Comparison of ENCODE assay signal across 9 cellular contexts in genomic region chr14:93186461-93186860, GRCh38. TPM values are rescaled to one million over a fixed set of nuclear protein-coding genes. Genes with fewer than 3 reads are reported as not detected.
A peak's percentile ranks its signal among the peaks of the same experiment; 100 is the strongest.
DNase-seq lines count a peak whose midpoint lies in the region; ATAC-seq, FAIRE-seq and TF ChIP-seq lines count a peak whose summit lies in the region.
"Had no signal": no experiment of that assay in that cellular context is flagged by ENCODE, and none has a peak within 500 bp of the region (broad histone marks: within the 10 kb centered on the region; RNA-seq: fewer than 3 reads in every experiment).

No MANE protein-coding gene starts in this region.

- H3K27me3 Mint-ChIP-seq in Calu3 (ENCODE audit: unreplicated experiment) = no peaks in the 10 kb centered on the region
- no peaks in the 10 kb centered on the region for H3K27me3 Mint-ChIP-seq in nephron (ENCODE audit: low read depth)

- ATAC-seq in GM12878 (no peak), GM21390 (IDR thresholded peaks at IDR 0.05; ENCODE audit: unreplicated experiment) (no peak), aorta (ENCODE audit: low FRiP score) (no peak)

- peaks cover 16% of the 10 kb centered on the region for H3K4me1 Mint-ChIP-seq in Calu3 (ENCODE audit: low read depth, unreplicated experiment)
- peaks cover 19% of the 10 kb centered on the region for H3K4me1 Mint-ChIP-seq in nephron

- peaks cover 20% of the 10 kb centered on the region for H4K20me1 ChIP-seq in Loucy (ENCODE audit: insufficient read depth, low read length, poor library complexity, severe bottlenecking)
- H4K20me1 ChIP-seq in GM12878 (ENCODE audit: control insufficient read depth, insufficient read depth) = no peaks in the 10 kb centered on the region

- no peak for DNase-seq in Calu3
- no peak for DNase-seq in GM12878 (ENCODE audit: low read depth, low spot score)
- no peak for DNase-seq in SHP77 (lab: John Stamatoyannopoulos, UW)
- DNase-seq in HAP-1 (ENCODE audit: low spot score in 2 of 2) = no peak
- no peak for DNase-seq in aorta
- DNase-seq: cortex of kidney had no signal

- POLR2A ChIA-PET in GM12878 (lab: Charles Lee) = interaction anchor here (0.7 to 1.7 kb wide), 7 partner anchors 9 to 73 kb away, joined by 3 to 9 read pairs (median 4); partner anchors contain the start of gene GON7

- in situ Hi-C loops in GM12878 (cut with MboI) (no loop called here), HAP-1 (cut with MboI; ENCODE audit: low sequenced_read_pairs) (no loop called here)

- BruUV-seq in Calu3 (replicated peaks; lab: Mats Ljungman, UMichigan) (TSS peak; percentile 55), GM12878 (replicated peaks; lab: Mats Ljungman, UMichigan) (TSS peak; percentile 77)

- TF ChIP-seq CTCF in Calu3 (IDR thresholded peaks at IDR 0.05; ENCODE audit: unreplicated experiment) (no peak), Loucy (conservative IDR thresholded peaks at IDR 0.05; ENCODE audit: low read length) (no peak), GM12878 (IDR thresholded peaks at IDR 0.05 in 2 of 3, conservative IDR thresholded peaks at IDR 0.05 in 1 of 3; ENCODE audit: control insufficient read depth in 2 of 3, extremely low read depth in 1 of 3, insufficient read depth in 1 of 3, low read depth in 3 of 3, low read length in 3 of 3) (no peak), nephron (IDR thresholded peaks at IDR 0.05; ENCODE audit: unreplicated experiment in 3 of 3) (no peak)

- SMC1A ChIA-PET in GM12878 (lab: Charles Lee; ENCODE audit: uncharacterized antibody, unreplicated experiment) = interaction anchor here (0.9 to 2.1 kb wide), 8 partner anchors 9 to 221 kb away, joined by 3 to 16 read pairs (median 4); partner anchors contain the start of genes GON7 and UBR7

- H3K79me2 ChIP-seq in Loucy (ENCODE audit: insufficient read depth, low read length) (peaks cover 37% of the 10 kb centered on the region), GM12878 (ENCODE audit: control insufficient read depth, insufficient read depth, low read length) (peaks cover 29% of the 10 kb centered on the region)

- H3K4me1 ChIP-seq in Loucy (ENCODE audit: insufficient read depth, low read length, poor library complexity, severe bottlenecking) (peaks cover 24% of the 10 kb centered on the region), GM12878 (ENCODE audit: control insufficient read depth, insufficient read depth, low read length) (peaks cover 9% of the 10 kb centered on the region), HAP-1 (peaks cover 13% of the 10 kb centered on the region), aorta (ENCODE audit: control insufficient read depth in 1 of 2, insufficient read depth in 2 of 2, low read length in 2 of 2) (peaks cover 0 to 2% of the 10 kb centered on the region in 2 donors)

- CTCF ChIA-PET in Calu3 (lab: Charles Lee) = no interaction called here
- CTCF ChIA-PET in GM12878 (lab: Yijun Ruan, JAX) = interaction anchor here (0.6 to 5.3 kb wide), 12 partner anchors 10 to 1291 kb away, joined by 3 to 48 read pairs (median 4); partner anchors contain the start of genes GON7 and UBR7

- H2AFZ ChIP-seq in Loucy (ENCODE audit: low read length) = no peak overlapping the region
- no peak overlapping the region for H2AFZ ChIP-seq in GM12878 (ENCODE audit: control insufficient read depth, low read depth, low read length)

- H3K36me3 Mint-ChIP-seq in Calu3 (ENCODE audit: insufficient read depth, unreplicated experiment) (peaks cover 30% of the 10 kb centered on the region), nephron (ENCODE audit: low read depth) (peaks cover 16% of the 10 kb centered on the region)

- H3K4me3 ChIP-seq in Loucy (ENCODE audit: low read length, poor library complexity, severe bottlenecking) (peak overlapping the region; percentile 31), GM12878 (peak overlapping the region; percentile 57), HAP-1 (no peak overlapping the region), aorta (ENCODE audit: low read length in 2 of 2) (no peak overlapping the region)

- H3K9me3 ChIP-seq in Loucy (ENCODE audit: insufficient read depth, low read depth, low read length) = no peaks in the 10 kb centered on the region
- no peaks in the 10 kb centered on the region for H3K9me3 ChIP-seq in GM12878 (replicated peaks; ENCODE audit: control insufficient read depth, insufficient read depth, low read length)
- H3K9me3 ChIP-seq in HAP-1 = no peaks in the 10 kb centered on the region
- no peaks in the 10 kb centered on the region for H3K9me3 ChIP-seq in aorta (ENCODE audit: control insufficient read depth, low read length)

- H3K27ac ChIP-seq in GM12878 (ENCODE audit: control insufficient read depth, insufficient read depth) (no peak overlapping the region), aorta (ENCODE audit: low read depth in 1 of 2, low read length in 2 of 2) (no peak overlapping the region)

- intact Hi-C loops in Calu3 (cut with micrococcal nuclease; ENCODE audit: unreplicated experiment) (no loop called here), GM12878 (cut with micrococcal nuclease; ENCODE audit: unreplicated experiment) (no loop called here), aorta (cut with DNase I) (no loop called here)

- no peak for TF ChIP-seq RAD21 in GM12878 (IDR thresholded peaks at IDR 0.05; ENCODE audit: insufficient read depth, low read depth, low read length)

- peak overlapping the region; percentile 79 for H3K4me2 ChIP-seq in Loucy (ENCODE audit: low read depth, low read length, poor library complexity, severe bottlenecking)
- H3K4me2 ChIP-seq in GM12878 (ENCODE audit: control insufficient read depth, insufficient read depth) = peak overlapping the region; percentile 64

- TF ChIP-seq POLR2A in GM12878 (IDR thresholded peaks at IDR 0.05; ENCODE audit: low read depth, low read length) = no peak

- no peak overlapping the region for H3K27ac Mint-ChIP-seq in Calu3 (ENCODE audit: unreplicated experiment)
- peak overlapping the region; percentile 37 to 63 (median 47) for H3K27ac Mint-ChIP-seq in nephron

- FAIRE-seq in GM12878 (lab: Jason Lieb, UNC) = peak; percentile 78

- H3K9ac ChIP-seq in Loucy (ENCODE audit: low read depth, low read length, poor library complexity, severe bottlenecking) = peak overlapping the region; percentile 76
- no peak overlapping the region for H3K9ac ChIP-seq in GM12878 (ENCODE audit: control insufficient read depth, insufficient read depth, low read length)

- H3K4me3 Mint-ChIP-seq in Calu3 (ENCODE audit: low read depth, unreplicated experiment) = peak overlapping the region; percentile 82
- H3K4me3 Mint-ChIP-seq in nephron = peak overlapping the region; percentile 73 to 80 (median 77)

- H3K9me3 Mint-ChIP-seq in Calu3 (ENCODE audit: low read depth, unreplicated experiment) (no peaks in the 10 kb centered on the region), nephron (no peaks in the 10 kb centered on the region)

- peaks cover 6% of the 10 kb centered on the region; the same call in 1 of the 2 replicates for H3F3A ChIP-seq in Loucy (ENCODE audit: low read depth)

- TF ChIP-seq EP300 in GM12878 (IDR thresholded peaks at IDR 0.05; ENCODE audit: borderline replicate concordance in 1 of 2, control insufficient read depth in 1 of 2, low read depth in 2 of 2, low read length in 2 of 2) = no peak

- H3K36me3 ChIP-seq in Loucy (ENCODE audit: insufficient read depth, low read length) = no peaks in the 10 kb centered on the region
- no peaks in the 10 kb centered on the region; a peak in 1 of 4 replicates for H3K36me3 ChIP-seq in GM12878 (ENCODE audit: control insufficient read depth in 2 of 2, insufficient read depth in 2 of 2, low read length in 1 of 2)
- peaks cover 32% of the 10 kb centered on the region for H3K36me3 ChIP-seq in HAP-1 (replicated peaks)
- H3K36me3 ChIP-seq in aorta (ENCODE audit: control insufficient read depth in 1 of 2, insufficient read depth in 2 of 2, low read length in 1 of 2) = no peaks in the 10 kb centered on the region

- H3K9me2 ChIP-seq in Loucy (replicated peaks; ENCODE audit: low read depth, low read length) = no peaks in the 10 kb centered on the region

- RAD21 ChIA-PET in GM12878 (lab: Charles Lee; ENCODE audit: unreplicated experiment) = interaction anchor here (1.3 kb wide), 1 partner anchor 20 kb away, joined by 11 read pairs; the partner anchor contains the start of genes GON7 and UBR7

- 41% methylated on average over 6 of the region's 6 CpGs for WGBS in GM12878 (ENCODE audit: insufficient coverage, insufficient replicate concordance, low lambda C conversion rate, missing lambda C conversion rate)
- 78 to 83% methylated on average over 6 of the region's 6 CpGs for WGBS in aorta, 2 donors

- H3K27me3 ChIP-seq in Loucy (ENCODE audit: insufficient read depth, low read length, poor library complexity, severe bottlenecking) (no peaks in the 10 kb centered on the region), GM12878 (replicated peaks in 1 of 2; ENCODE audit: control insufficient read depth in 2 of 2, insufficient read depth in 2 of 2, low read length in 1 of 2) (no peaks in the 10 kb centered on the region), HAP-1 (ENCODE audit: low read depth) (no peaks in the 10 kb centered on the region), aorta (ENCODE audit: control insufficient read depth in 1 of 2, insufficient read depth in 2 of 2, low read length in 1 of 2) (no peaks in the 10 kb centered on the region)

RNA-seq across cellular contexts. Expression of gene LYSET, which starts 1.3 kb away (rescaled TPM):
- total RNA-seq in Calu3 (2022) (21.3 and 22.7 TPM in 2 replicates), GM12878 (2014; rRNA removed) (12.6 and 14.8 TPM in 2 replicates), GM12878 (2014; rRNA removed; fragmentation: Illumina TruSeq; extraction: Trizol) (10.9 and 14.4 TPM in 2 replicates), GM12878 (2021) (15.4 and 16.6 TPM in 2 replicates), aorta (10 to 100 TPM; 12.7 to 13.7 TPM)
- total RNA-seq in GM12878 (2013; cell fraction: nucleolus; rRNA removed) = 16.2 and 18.2 TPM in 2 replicates
- polyA plus RNA-seq in GM12878 (2011; ENCODE audit: low read depth) = 13.1 TPM
- polyA plus RNA-seq in GM12878 (2011; rRNA removed) (29.5 and 34.7 TPM in 2 replicates), GM12878 (2014; fragmentation: Illumina TruSeq; extraction: Trizol) (16.0 and 24.1 TPM in 2 replicates), GM12878 (2014; fragmentation: Nextera tagmentation; extraction: Ambion mirVana) (10 to 100 TPM; 33.4 to 34.5 TPM), GM12878 (2014; rRNA removed) (11.1 and 11.9 TPM in 2 replicates), GM12878 (2016; fragmentation: Nextera tagmentation; extraction: Ambion mirVana) (10 to 100 TPM; 26.5 to 30.1 TPM), aorta (10 to 100 TPM; 17.1 to 42.2 TPM)
- polyA plus RNA-seq in GM12878 (2011; cell fraction: cytosol; rRNA removed) = 12.5 and 17.6 TPM in 2 replicates
- polyA plus RNA-seq in GM12878 (2011; cell fraction: nucleus; rRNA removed) = 8.6 and 12.3 TPM in 2 replicates
- 12.0 and 12.7 TPM in 2 replicates for polyA plus RNA-seq in GM12878 (2012)
- 12.7 and 13.1 TPM in 2 replicates for polyA minus RNA-seq in GM12878 (2011; rRNA and poly(A)+ RNA removed)
- 0.94 and 7.8 TPM in 2 replicates for polyA minus RNA-seq in GM12878 (2011; cell fraction: cytosol; rRNA and poly(A)+ RNA removed)
- polyA minus RNA-seq in GM12878 (2011; cell fraction: nucleus; rRNA and poly(A)+ RNA removed) = 7.9 and 12.0 TPM in 2 replicates

RNA-seq across cellular contexts. Expression of gene MOAP1, which starts 1.8 kb away (rescaled TPM):
- total RNA-seq in Calu3 (2022) (20.0 and 23.4 TPM in 2 replicates), GM12878 (2014; rRNA removed) (14.2 and 18.1 TPM in 2 replicates), GM12878 (2014; rRNA removed; fragmentation: Illumina TruSeq; extraction: Trizol) (11.9 and 13.5 TPM in 2 replicates), GM12878 (2021) (12.1 and 12.5 TPM in 2 replicates), aorta (10 to 100 TPM; 22.0 to 22.8 TPM)
- 24.9 and 26.0 TPM in 2 replicates for total RNA-seq in GM12878 (2013; cell fraction: nucleolus; rRNA removed)
- 15.7 TPM for polyA plus RNA-seq in GM12878 (2011; ENCODE audit: low read depth)
- polyA plus RNA-seq in GM12878 (2011; rRNA removed) (51.9 and 59.0 TPM in 2 replicates), GM12878 (2014; fragmentation: Illumina TruSeq; extraction: Trizol) (10.3 and 13.8 TPM in 2 replicates), GM12878 (2014; fragmentation: Nextera tagmentation; extraction: Ambion mirVana) (1 to 10 TPM; 3.1 to 5.2 TPM), GM12878 (2014; rRNA removed) (15.4 and 17.2 TPM in 2 replicates), GM12878 (2016; fragmentation: Nextera tagmentation; extraction: Ambion mirVana) (1 to 10 TPM; 7.7 to 8.0 TPM), aorta (10 to 100 TPM; 37.6 to 38.7 TPM)
- 34.8 and 37.1 TPM in 2 replicates for polyA plus RNA-seq in GM12878 (2011; cell fraction: cytosol; rRNA removed)
- polyA plus RNA-seq in GM12878 (2011; cell fraction: nucleus; rRNA removed) = 19.4 and 23.4 TPM in 2 replicates
- polyA plus RNA-seq in GM12878 (2012) = 17.4 and 18.1 TPM in 2 replicates
- 18.0 and 20.8 TPM in 2 replicates for polyA minus RNA-seq in GM12878 (2011; rRNA and poly(A)+ RNA removed)
- polyA minus RNA-seq in GM12878 (2011; cell fraction: cytosol; rRNA and poly(A)+ RNA removed) = 10.0 and 10.5 TPM in 2 replicates
- 10.6 and 13.4 TPM in 2 replicates for polyA minus RNA-seq in GM12878 (2011; cell fraction: nucleus; rRNA and poly(A)+ RNA removed)

RNA-seq across cellular contexts. Expression of gene GON7, which starts 20.4 kb away (rescaled TPM):
- 13.3 and 13.5 TPM in 2 replicates for total RNA-seq in Calu3 (2022)
- 6.7 and 10.1 TPM in 2 replicates for total RNA-seq in GM12878 (2013; cell fraction: nucleolus; rRNA removed)
- total RNA-seq in GM12878 (2014; rRNA removed) = 33.4 and 37.0 TPM in 2 replicates
- total RNA-seq in GM12878 (2014; rRNA removed; fragmentation: Illumina TruSeq; extraction: Trizol) = 29.2 and 32.6 TPM in 2 replicates
- total RNA-seq in GM12878 (2021) = 18.5 and 21.6 TPM in 2 replicates
- polyA plus RNA-seq in GM12878 (2011; ENCODE audit: low read depth) = 4.7 TPM
- polyA plus RNA-seq in GM12878 (2011; rRNA removed) = 40.3 and 59.8 TPM in 2 replicates
- 12.3 and 14.2 TPM in 2 replicates for polyA plus RNA-seq in GM12878 (2011; cell fraction: cytosol; rRNA removed)
- polyA plus RNA-seq in GM12878 (2011; cell fraction: nucleus; rRNA removed) = 14.3 and 15.4 TPM in 2 replicates
- polyA plus RNA-seq in GM12878 (2012) = 13.2 and 14.7 TPM in 2 replicates
- 27.2 and 30.5 TPM in 2 replicates for polyA plus RNA-seq in GM12878 (2014; fragmentation: Illumina TruSeq; extraction: Trizol)
- polyA plus RNA-seq in GM12878 (2014; fragmentation: Nextera tagmentation; extraction: Ambion mirVana) = 10 to 100 TPM; 25.9 to 31.2 TPM
- polyA plus RNA-seq in GM12878 (2014; rRNA removed) = 34.5 and 35.2 TPM in 2 replicates
- polyA plus RNA-seq in GM12878 (2016; fragmentation: Nextera tagmentation; extraction: Ambion mirVana) = 10 to 100 TPM; 53.6 to 59.0 TPM
- 6.2 and 6.9 TPM in 2 replicates for polyA minus RNA-seq in GM12878 (2011; rRNA and poly(A)+ RNA removed)
- 5.7 and 7.5 TPM in 2 replicates for polyA minus RNA-seq in GM12878 (2011; cell fraction: cytosol; rRNA and poly(A)+ RNA removed)
- 6.9 and 10.0 TPM in 2 replicates for polyA minus RNA-seq in GM12878 (2011; cell fraction: nucleus; rRNA and poly(A)+ RNA removed)
- 1 to 10 TPM; 4.9 to 7.4 TPM for total RNA-seq in aorta
- polyA plus RNA-seq in aorta = 10 to 100 TPM; 12.5 to 17.3 TPM

RNA-seq across cellular contexts. Expression of gene UBR7, which starts 20.6 kb away (rescaled TPM):
- 16.3 and 20.3 TPM in 2 replicates for total RNA-seq in Calu3 (2022)
- total RNA-seq in GM12878 (2013; cell fraction: nucleolus; rRNA removed) = 19.5 and 23.5 TPM in 2 replicates
- total RNA-seq in GM12878 (2014; rRNA removed) = 59.5 and 60.0 TPM in 2 replicates
- 32.2 and 33.4 TPM in 2 replicates for total RNA-seq in GM12878 (2014; rRNA removed; fragmentation: Illumina TruSeq; extraction: Trizol)
- total RNA-seq in GM12878 (2021) = 33.1 and 36.6 TPM in 2 replicates
- 20.3 TPM for polyA plus RNA-seq in GM12878 (2011; ENCODE audit: low read depth)
- polyA plus RNA-seq in GM12878 (2011; rRNA removed) = 85.6 and 99.2 TPM in 2 replicates
- polyA plus RNA-seq in GM12878 (2011; cell fraction: cytosol; rRNA removed) = 53.5 and 53.8 TPM in 2 replicates
- 40.5 and 45.1 TPM in 2 replicates for polyA plus RNA-seq in GM12878 (2011; cell fraction: nucleus; rRNA removed)
- 23.0 and 28.6 TPM in 2 replicates for polyA plus RNA-seq in GM12878 (2012)
- polyA plus RNA-seq in GM12878 (2014; fragmentation: Illumina TruSeq; extraction: Trizol) = 47.3 and 59.0 TPM in 2 replicates
- 10 to 100 TPM; 14.3 to 20.8 TPM for polyA plus RNA-seq in GM12878 (2014; fragmentation: Nextera tagmentation; extraction: Ambion mirVana)
- 52.6 and 67.0 TPM in 2 replicates for polyA plus RNA-seq in GM12878 (2014; rRNA removed)
- 10 to 100 TPM; 63.3 to 66.7 TPM for polyA plus RNA-seq in GM12878 (2016; fragmentation: Nextera tagmentation; extraction: Ambion mirVana)
- 42.2 and 43.7 TPM in 2 replicates for polyA minus RNA-seq in GM12878 (2011; rRNA and poly(A)+ RNA removed)
- polyA minus RNA-seq in GM12878 (2011; cell fraction: cytosol; rRNA and poly(A)+ RNA removed) = 26.9 and 29.5 TPM in 2 replicates
- 22.7 and 26.8 TPM in 2 replicates for polyA minus RNA-seq in GM12878 (2011; cell fraction: nucleus; rRNA and poly(A)+ RNA removed)
- total RNA-seq in aorta = 10 to 100 TPM; 15.7 to 18.0 TPM
- 10 to 100 TPM; 14.7 to 18.5 TPM for polyA plus RNA-seq in aorta

Comparison
In these comparisons a context has a peak if more than half of its experiments do, and no peak if none do; other contexts are left out.
1. H3K4me3 ChIP-seq: peak in Loucy (single experiment) and GM12878 (single experiment); none in HAP-1 (single experiment) and aorta (0 of 2).